11 cellular contexts compared by ENCODE assay signal in genomic region chr16:50267651-50268050, GRCh38. TPM values are rescaled to one million over a fixed set of nuclear protein-coding genes. Genes with fewer than 3 reads are reported as not detected.
DNase-seq lines count a peak whose midpoint lies in the region; ATAC-seq and TF ChIP-seq lines count a peak whose summit lies in the region.
"Had no signal": no experiment of that assay in that cellular context is flagged by ENCODE, and none has a peak within 500 bp of the region (broad histone marks: within the 10 kb centered on the region; RNA-seq: fewer than 3 reads in every experiment).

No MANE protein-coding gene starts in this region.

- peak overlapping the region; percentile 91 for H3K4me3 Mint-ChIP-seq in activated naive CD4-positive, alpha-beta T cell treated with anti-CD3 and anti-CD28 coated beads, Interleukin-2, amount 50 U/mL, for 24 hours

- peaks cover 86% of the 10 kb centered on the region for H3K4me1 Mint-ChIP-seq in activated naive CD4-positive, alpha-beta T cell treated with anti-CD3 and anti-CD28 coated beads, Interleukin-2, amount 50 U/mL, for 24 hours

- no peak for DNase-seq in activated naive CD4-positive, alpha-beta T cell treated with Interleukin-2 at 50 U/mL for 16 hours
- DNase-seq in RWPE1 (ENCODE audit: low spot score) (no peak), suprapubic skin (ENCODE audit: low spot score in 2 of 2) (no peak), DMS79 (lab: John Stamatoyannopoulos, UW) (no peak), MG63 (no peak)
- DNase-seq: activated CD4-positive, alpha-beta T cell treated with anti-CD3 and anti-CD28 coated beads, Interleukin-2, amount 50 U/mL, for 1 hour; NCI-H2227 treated with DMSO at 0.1 percent for 48 hours had no signal

- CTCF ChIA-PET in RWPE1 (lab: Yijun Ruan, JAX): interaction anchor here (0.6 to 0.8 kb wide), 2 partner anchors 54 to 185 kb away, joined by 3 read pairs; no protein-coding TSS in a partner anchor

- H3K4me1 ChIP-seq in duodenal mucosa (ENCODE audit: control insufficient read depth in 1 of 2, insufficient read depth in 2 of 2, low read length in 2 of 2): peaks cover 16 to 18% of the 10 kb centered on the region in 2 donors
- peaks cover 19% of the 10 kb centered on the region for H3K4me1 ChIP-seq in suprapubic skin

- H3K36me3 ChIP-seq in duodenal mucosa (ENCODE audit: control insufficient read depth in 1 of 2, insufficient read depth in 2 of 2, low read length in 2 of 2) (no peaks in the 10 kb centered on the region), suprapubic skin (no peaks in the 10 kb centered on the region), MG63 (no peaks in the 10 kb centered on the region)
- H3K36me3 ChIP-seq: tibial artery had no signal

- peak overlapping the region; percentile 97 for H3K27ac Mint-ChIP-seq in activated naive CD4-positive, alpha-beta T cell treated with anti-CD3 and anti-CD28 coated beads, Interleukin-2, amount 50 U/mL, for 24 hours

- peak overlapping the region; percentile 73; the same call in 1 of the 2 replicates for H3K27ac ChIP-seq in RWPE1
- no peak overlapping the region for H3K27ac ChIP-seq in duodenal mucosa (ENCODE audit: low read depth, low read length)
- H3K27ac ChIP-seq in suprapubic skin: peak overlapping the region; percentile 45

- H3K4me3 ChIP-seq in duodenal mucosa (ENCODE audit: low read depth in 1 of 2, low read length in 2 of 2) (peak overlapping the region; percentile 13 to 68), suprapubic skin (peak overlapping the region; percentile 35), MG63 (no peak overlapping the region)

- H3K27me3 ChIP-seq in duodenal mucosa (ENCODE audit: control insufficient read depth in 1 of 2, insufficient read depth in 2 of 2, low read length in 2 of 2) (no peaks in the 10 kb centered on the region), suprapubic skin (no peaks in the 10 kb centered on the region), MG63 (no peaks in the 10 kb centered on the region)
- H3K27me3 ChIP-seq: tibial artery had no signal

- H3K36me3 Mint-ChIP-seq in activated naive CD4-positive, alpha-beta T cell treated with anti-CD3 and anti-CD28 coated beads, Interleukin-2, amount 50 U/mL, for 24 hours: no peaks in the 10 kb centered on the region

- 47% methylated on average over 3 of the region's 3 CpGs for WGBS in suprapubic skin

- TF ChIP-seq POLR2A in suprapubic skin (IDR thresholded peaks at IDR 0.05): no peak

- no peak for ATAC-seq in HG03135 (IDR thresholded peaks at IDR 0.05; ENCODE audit: unreplicated experiment)

- no peak for TF ChIP-seq EP300 in suprapubic skin (IDR thresholded peaks at IDR 0.05)

- no peak for TF ChIP-seq CTCF in RWPE1 (conservative IDR thresholded peaks at IDR 0.05; ENCODE audit: low read depth)
- TF ChIP-seq CTCF in suprapubic skin (IDR thresholded peaks at IDR 0.05): no peak

- H3K9ac ChIP-seq in duodenal mucosa (ENCODE audit: low read depth in 1 of 2, low read length in 2 of 2): peak overlapping the region; percentile 39 to 63

- H3K9me3 Mint-ChIP-seq in activated naive CD4-positive, alpha-beta T cell treated with anti-CD3 and anti-CD28 coated beads, Interleukin-2, amount 50 U/mL, for 24 hours: no peaks in the 10 kb centered on the region

- H3K9me3 ChIP-seq in duodenal mucosa (ENCODE audit: control insufficient read depth in 1 of 2, low read length in 2 of 2) (no peaks in the 10 kb centered on the region), suprapubic skin (no peaks in the 10 kb centered on the region), MG63 (no peaks in the 10 kb centered on the region)
- H3K9me3 ChIP-seq: tibial artery had no signal

- POLR2A ChIA-PET in RWPE1 (lab: Yijun Ruan, JAX; ENCODE audit: low non-redundant PET): no interaction called here

- no peaks in the 10 kb centered on the region for H3K27me3 Mint-ChIP-seq in activated naive CD4-positive, alpha-beta T cell treated with anti-CD3 and anti-CD28 coated beads, Interleukin-2, amount 50 U/mL, for 24 hours

RNA-seq across cellular contexts. Expression of gene ADCY7, which starts 1.3 kb away (rescaled TPM):
- 10 to 100 TPM; 15.0 to 23.3 (median 16.9) TPM for total RNA-seq in suprapubic skin
- total RNA-seq in MG63 (2014; rRNA removed; shearing (Covaris generic); ENCODE audit: low replicate concordance): 21.5 and 28.0 TPM in 2 replicates
